Comparison of ENCODE assay signal across 14 cellular contexts in genomic region chr7:55113760-55114541, GRCh38.
"Had no signal": no experiment of that assay in that cellular context is flagged by ENCODE, and none has a peak within 500 bp of the region (broad histone marks: within the 10 kb centered on the region; RNA-seq: fewer than 3 reads in every experiment).

No MANE protein-coding gene starts in this region.

- H3K4me1 Mint-ChIP-seq: activated naive CD4-positive, alpha-beta T cell treated with anti-CD3 and anti-CD28 coated beads, Interleukin-2, amount 10 ng/mL, durations not matched to agents 7 days and 5 days had no signal

- H3K4me3 Mint-ChIP-seq: activated naive CD4-positive, alpha-beta T cell treated with anti-CD3 and anti-CD28 coated beads, Interleukin-2, amount 10 ng/mL, durations not matched to agents 7 days and 5 days; nephron had no signal

- ATAC-seq: sciatic nerve had no signal

- DNase-seq: activated CD4-positive, alpha-beta T cell treated with anti-CD3 and anti-CD28 coated beads for 48 hours; activated CD8-positive, alpha-beta memory T cell treated with anti-CD3 and anti-CD28 coated beads for 24 hours; activated naive CD4-positive, alpha-beta T cell treated with anti-CD3 and anti-CD28 coated beads, Interleukin-2, amount 10 ng/mL, durations not matched to agents 7 days and 5 days; central memory CD4-positive, alpha-beta T cell; effector CD8-positive, alpha-beta T cell; hippocampal formation; stimulated activated CD4-positive, alpha-beta T cell treated with anti-CD3 and anti-CD28 coated beads, Interleukin-2, amount 100 ng/mL, for 24 hours; stimulated activated naive CD4-positive, alpha-beta T cell treated with Interleukin-2 at 50 U/mL for 16 hours; T-helper 1 cell; WERI-Rb-1 had no signal

- H3K27ac Mint-ChIP-seq: activated naive CD4-positive, alpha-beta T cell treated with anti-CD3 and anti-CD28 coated beads, Interleukin-2, amount 10 ng/mL, durations not matched to agents 7 days and 5 days had no signal

- H3K27me3 ChIP-seq: adrenal gland had no signal

- H3K27me3 Mint-ChIP-seq: activated naive CD4-positive, alpha-beta T cell treated with anti-CD3 and anti-CD28 coated beads, Interleukin-2, amount 10 ng/mL, durations not matched to agents 7 days and 5 days had no signal

- H3K36me3 ChIP-seq: adrenal gland, WERI-Rb-1 had no signal

- H3K36me3 Mint-ChIP-seq: activated naive CD4-positive, alpha-beta T cell treated with anti-CD3 and anti-CD28 coated beads, Interleukin-2, amount 10 ng/mL, durations not matched to agents 7 days and 5 days had no signal

- H3K4me3 ChIP-seq: adrenal gland, coronary artery had no signal

- H3K9me3 ChIP-seq: adrenal gland had no signal

- H3K27ac ChIP-seq: coronary artery, WERI-Rb-1 had no signal

- H3K9me3 Mint-ChIP-seq: activated naive CD4-positive, alpha-beta T cell treated with anti-CD3 and anti-CD28 coated beads, Interleukin-2, amount 10 ng/mL, durations not matched to agents 7 days and 5 days; nephron had no signal
